ENCODE assay signal across 1 cellular context in the genomic region with DNA sequence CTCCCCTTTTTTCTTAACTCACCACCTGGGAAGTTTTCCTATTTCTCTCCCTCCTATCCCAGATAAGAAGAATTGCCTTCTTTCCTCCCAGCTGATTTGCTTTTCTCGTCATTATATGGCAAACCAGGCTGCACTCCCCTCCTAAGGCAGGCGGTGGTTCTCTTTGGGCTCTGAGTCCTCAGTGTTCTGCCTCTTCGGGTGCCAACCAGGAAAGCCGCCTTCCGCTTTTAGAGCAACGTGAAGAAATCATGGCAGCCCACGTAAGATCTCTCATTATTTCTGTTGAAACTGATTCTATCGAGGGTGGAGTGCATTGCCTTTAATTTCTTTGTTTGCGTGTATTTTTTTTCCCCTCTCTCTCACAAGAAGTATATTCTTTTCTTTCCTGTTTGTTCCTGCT.
TF ChIP-seq lines count a peak whose summit lies in the region.

No MANE protein-coding gene starts in this region.

TF ChIP-seq in WTC11, 78 proteins besides CTCF, POLR2A, EP300 and RAD21 (continued from another document):
- TF ChIP-seq, protein P1, sequence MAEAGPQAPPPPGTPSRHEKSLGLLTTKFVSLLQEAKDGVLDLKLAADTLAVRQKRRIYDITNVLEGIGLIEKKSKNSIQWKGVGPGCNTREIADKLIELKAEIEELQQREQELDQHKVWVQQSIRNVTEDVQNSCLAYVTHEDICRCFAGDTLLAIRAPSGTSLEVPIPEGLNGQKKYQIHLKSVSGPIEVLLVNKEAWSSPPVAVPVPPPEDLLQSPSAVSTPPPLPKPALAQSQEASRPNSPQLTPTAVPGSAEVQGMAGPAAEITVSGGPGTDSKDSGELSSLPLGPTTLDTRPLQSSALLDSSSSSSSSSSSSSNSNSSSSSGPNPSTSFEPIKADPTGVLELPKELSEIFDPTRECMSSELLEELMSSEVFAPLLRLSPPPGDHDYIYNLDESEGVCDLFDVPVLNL (CRISPR knock-in tag; IDR thresholded peaks at IDR 0.05; ENCODE audit: borderline replicate concordance, low read depth), result no peak
- no peak for TF ChIP-seq TEAD1 (CRISPR knock-in tag; IDR thresholded peaks at IDR 0.05)
- TF ChIP-seq, protein P2, sequence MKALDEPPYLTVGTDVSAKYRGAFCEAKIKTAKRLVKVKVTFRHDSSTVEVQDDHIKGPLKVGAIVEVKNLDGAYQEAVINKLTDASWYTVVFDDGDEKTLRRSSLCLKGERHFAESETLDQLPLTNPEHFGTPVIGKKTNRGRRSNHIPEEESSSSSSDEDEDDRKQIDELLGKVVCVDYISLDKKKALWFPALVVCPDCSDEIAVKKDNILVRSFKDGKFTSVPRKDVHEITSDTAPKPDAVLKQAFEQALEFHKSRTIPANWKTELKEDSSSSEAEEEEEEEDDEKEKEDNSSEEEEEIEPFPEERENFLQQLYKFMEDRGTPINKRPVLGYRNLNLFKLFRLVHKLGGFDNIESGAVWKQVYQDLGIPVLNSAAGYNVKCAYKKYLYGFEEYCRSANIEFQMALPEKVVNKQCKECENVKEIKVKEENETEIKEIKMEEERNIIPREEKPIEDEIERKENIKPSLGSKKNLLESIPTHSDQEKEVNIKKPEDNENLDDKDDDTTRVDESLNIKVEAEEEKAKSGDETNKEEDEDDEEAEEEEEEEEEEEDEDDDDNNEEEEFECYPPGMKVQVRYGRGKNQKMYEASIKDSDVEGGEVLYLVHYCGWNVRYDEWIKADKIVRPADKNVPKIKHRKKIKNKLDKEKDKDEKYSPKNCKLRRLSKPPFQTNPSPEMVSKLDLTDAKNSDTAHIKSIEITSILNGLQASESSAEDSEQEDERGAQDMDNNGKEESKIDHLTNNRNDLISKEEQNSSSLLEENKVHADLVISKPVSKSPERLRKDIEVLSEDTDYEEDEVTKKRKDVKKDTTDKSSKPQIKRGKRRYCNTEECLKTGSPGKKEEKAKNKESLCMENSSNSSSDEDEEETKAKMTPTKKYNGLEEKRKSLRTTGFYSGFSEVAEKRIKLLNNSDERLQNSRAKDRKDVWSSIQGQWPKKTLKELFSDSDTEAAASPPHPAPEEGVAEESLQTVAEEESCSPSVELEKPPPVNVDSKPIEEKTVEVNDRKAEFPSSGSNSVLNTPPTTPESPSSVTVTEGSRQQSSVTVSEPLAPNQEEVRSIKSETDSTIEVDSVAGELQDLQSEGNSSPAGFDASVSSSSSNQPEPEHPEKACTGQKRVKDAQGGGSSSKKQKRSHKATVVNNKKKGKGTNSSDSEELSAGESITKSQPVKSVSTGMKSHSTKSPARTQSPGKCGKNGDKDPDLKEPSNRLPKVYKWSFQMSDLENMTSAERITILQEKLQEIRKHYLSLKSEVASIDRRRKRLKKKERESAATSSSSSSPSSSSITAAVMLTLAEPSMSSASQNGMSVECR (CRISPR knock-in tag; IDR thresholded peaks at IDR 0.05; ENCODE audit: borderline replicate concordance), result no peak
- no peak for TF ChIP-seq FOXK1 (CRISPR knock-in tag; IDR thresholded peaks at IDR 0.05)
